Comparison of ENCODE assay signal across 8 cellular contexts in genomic region chr10:3068201-3068967, GRCh38. TPM values are rescaled to one million over a fixed set of nuclear protein-coding genes. Genes with fewer than 3 reads are reported as not detected.
A peak's percentile ranks its signal among the peaks of the same experiment; 100 is the strongest.
DNase-seq lines count a peak whose midpoint lies in the region; ATAC-seq and TF ChIP-seq lines count a peak whose summit lies in the region.

No MANE protein-coding gene starts in this region.

- no peaks in the 10 kb centered on the region for H3K9me3 ChIP-seq in neuron (ENCODE audit: low read length)
- H3K9me3 ChIP-seq in thymus (ENCODE audit: control insufficient read depth), result no peaks in the 10 kb centered on the region

- peak overlapping the region; percentile 77 for H3K4me3 ChIP-seq in AG04449 (ENCODE audit: low read depth, low read length)
- peak overlapping the region; percentile 84 for H3K4me3 ChIP-seq in fibroblast of the aortic adventitia (ENCODE audit: low read depth, low read length)
- peak overlapping the region; percentile 53 for H3K4me3 ChIP-seq in neuron (ENCODE audit: low read length)
- peak overlapping the region; percentile 75 for H3K4me3 ChIP-seq in thymus (ENCODE audit: low read length)

- H3K4me1 ChIP-seq in neuron (ENCODE audit: insufficient read depth, low read length) (no peaks in the 10 kb centered on the region), thymus (ENCODE audit: control insufficient read depth, insufficient read depth, low read length) (no peaks in the 10 kb centered on the region)

- peak; percentile 21 for TF ChIP-seq CTCF in AG04449 (IDR thresholded peaks at IDR 0.05; ENCODE audit: insufficient read depth, low read length, missing control alignments)
- peak; percentile 58 for TF ChIP-seq CTCF in fibroblast of the aortic adventitia (IDR thresholded peaks at IDR 0.05; ENCODE audit: insufficient read depth, low read length)

- POLR2A ChIA-PET in AG04449 (lab: Yijun Ruan, JAX), result interaction anchor here (1.3 to 1.6 kb wide), 2 partner anchors 22 to 27 kb away, joined by 6 to 7 read pairs; no protein-coding TSS in a partner anchor

- H2AFZ ChIP-seq in neuron (ENCODE audit: low read depth, low read length), result peak overlapping the region; percentile 87

- H3K27me3 ChIP-seq in neuron (ENCODE audit: insufficient read depth, low read length) (peaks cover 37% of the 10 kb centered on the region), thymus (ENCODE audit: control insufficient read depth, insufficient read depth) (peaks cover 18% of the 10 kb centered on the region)

- ATAC-seq in GM18868 (IDR thresholded peaks at IDR 0.05; ENCODE audit: unreplicated experiment) (peak; percentile 40), HG03103 (IDR thresholded peaks at IDR 0.05; ENCODE audit: low read depth, unreplicated experiment) (peak; percentile 29)

- CTCF ChIA-PET in AG04449 (lab: Yijun Ruan, JAX), result interaction anchor here (1.0 kb wide), 2 partner anchors 15 to 26 kb away, joined by 5 to 6 read pairs; no protein-coding TSS in a partner anchor

- WGBS in thymus, result under 1% methylated on average over 86 of the region's 86 CpGs

- peak overlapping the region; percentile 80 for H3K27ac ChIP-seq in thymus (ENCODE audit: low read depth)

- DNase-seq in AG04449 (ENCODE audit: low read depth, low spot score) (no peak), fibroblast of the aortic adventitia (ENCODE audit: low read depth) (peak; percentile 68)
- DNase-seq in activated effector memory CD4-positive, alpha-beta T cell treated with anti-CD3 and anti-CD28 coated beads, Interleukin-2, amount 50 U/mL, for 16 hours, result peak; percentile 87

- H3K36me3 ChIP-seq in neuron (ENCODE audit: insufficient read depth, low read length) (no peaks in the 10 kb centered on the region), thymus (ENCODE audit: control insufficient read depth, insufficient read depth) (peaks cover 7% of the 10 kb centered on the region)

TF ChIP-seq in PFSK-1, 5 proteins besides CTCF, POLR2A, EP300 and RAD21:
- TF ChIP-seq FOXP2 (optimal IDR thresholded peaks at IDR 0.05; ENCODE audit: borderline replicate concordance, extremely low read depth, extremely low read length, insufficient read depth), result peak; percentile 32
- TF ChIP-seq SIN3A (IDR thresholded peaks at IDR 0.05; ENCODE audit: borderline replicate concordance, insufficient read depth, low read length), result 0 out of 2 replicates have a peak, but pooled peaks have one; percentile 48
- peak; percentile 42 for TF ChIP-seq POLR2AphosphoS5 (IDR thresholded peaks at IDR 0.05; ENCODE audit: low read depth, low read length)
- no peak for TF ChIP-seq REST (IDR thresholded peaks at IDR 0.05; ENCODE audit: insufficient read depth in 1 of 2, low read depth in 2 of 2, low read length in 2 of 2)
TF ChIP-seq in PFSK-1: peak in this region for 3.

RNA-seq across cellular contexts. Expression of gene PFKP, which starts 1.0 kb away (rescaled TPM):
- polyA plus RNA-seq in PFSK-1 (2012; ENCODE audit: insufficient read length, low read depth), result 430 TPM
- 39.1 and 111 TPM in 2 replicates for total RNA-seq in fibroblast of the aortic adventitia (ENCODE audit: low replicate concordance)
- polyA plus RNA-seq in thymus, result 118 TPM
